In genomic region chr7:135234095-135234494, GRCh38 we compare ENCODE assay signal across 21 cellular contexts. TPM values are rescaled to one million over a fixed set of nuclear protein-coding genes. Genes with fewer than 3 reads are reported as not detected.
"Had no signal": no experiment of that assay in that cellular context is flagged by ENCODE, and none has a peak within 500 bp of the region (broad histone marks: within the 10 kb centered on the region; RNA-seq: fewer than 3 reads in every experiment).

No MANE protein-coding gene starts in this region.

RNA-seq across cellular contexts. Expression of gene STRA8, which starts 0.5 kb away (rescaled TPM):
- total RNA-seq: activated naive CD4-positive, alpha-beta T cell treated with anti-CD3 and anti-CD28 coated beads for 36 hours; activated naive CD4-positive, alpha-beta T cell treated with anti-CD3 and anti-CD28 coated beads, Interleukin-2, amount 50 U/mL, for 72 hours; activated naive CD8-positive, alpha-beta T cell treated with anti-CD3 and anti-CD28 coated beads for 36 hours; activated naive CD8-positive, alpha-beta T cell treated with anti-CD3 and anti-CD28 coated beads, Interleukin-2, amount 10 ng/mL, durations not matched to agents 7 days and 5 days; activated T-cell treated with anti-CD3 and anti-CD28 coated beads, Interleukin-2, amount 50 U/mL, for 4 hours; activated T-cell treated with anti-CD3 and anti-CD28 coated beads, Interleukin-2, amount 50 U/mL, for 72 hours; activated T-helper 1 cell treated with anti-CD3 and anti-CD28 coated beads, Interleukin-12 subunit alpha, Interleukin-12 subunit beta, Interleukin-2, Interleukin-4 antibody, amounts not matched to agents 30 ng/mL and 10 ng/mL and 1 ng/mL, durations not matched to agents 14 hours and 24 hours and 36 hours; activated T-helper 17 cell treated with anti-CD3 and anti-CD28 coated beads, Interleukin-2, amount 50 U/mL, for 72 hours; activated T-helper 2 cell treated with anti-CD3 and anti-CD28 coated beads, Interferon-gamma antibody, Interleukin-2, Interleukin-4, amounts not matched to agents 10 μg/mL and 5 μg/mL and 100 μg/mL, durations not matched to agents 14 hours and 24 hours and 36 hours; adrenal gland; aorta; ascending aorta; astrocyte; body of pancreas; breast epithelium; bronchial epithelial cell; cardiac muscle cell; cardiac septum; cerebellum; chondrocyte had no signal
- polyA plus RNA-seq: adipose tissue, adrenal gland, aorta, cardiac muscle cell had no signal
